8 cellular contexts compared by ENCODE assay signal in genomic region chr5:140632366-140633080, GRCh38.
DNase-seq lines count a peak whose midpoint lies in the region; ATAC-seq and TF ChIP-seq lines count a peak whose summit lies in the region.

No MANE protein-coding gene starts in this region.

- peak; percentile 40 for DNase-seq in GM13977 (ENCODE audit: low spot score)
- DNase-seq in RWPE2 (ENCODE audit: low spot score): no peak
- peak; percentile 48 for DNase-seq in amniotic epithelial cell (ENCODE audit: low read depth)
- peak in 26 of 51 donors; percentile 8 to 69 (median 40) for DNase-seq in hypothalamus (lab: John Stamatoyannopoulos, UW)
- DNase-seq in stimulated activated CD4-positive, alpha-beta T cell treated with anti-CD3 and anti-CD28 coated beads, Interleukin-12 subunit alpha, Interleukin-12 subunit beta, amount 100 ng/mL, for 24 hours (ENCODE audit: low read depth in 2 of 2): peak; percentile 28 to 43
- DNase-seq in NCI-H446 (lab: John Stamatoyannopoulos, UW): no peak
- no peak for DNase-seq in SW 1271 (lab: John Stamatoyannopoulos, UW)

- peak; percentile 44 for ATAC-seq in HG02763 (IDR thresholded peaks at IDR 0.05; ENCODE audit: unreplicated experiment)
- ATAC-seq in RWPE2 (ENCODE audit: low read depth): peak; percentile 6; the same call in 1 of the 3 replicates

- TF ChIP-seq CTCF in GM13977 (IDR thresholded peaks at IDR 0.05; ENCODE audit: extremely low read depth, insufficient read depth, missing control alignments) (no peak), RWPE2 (IDR thresholded peaks at IDR 0.05; ENCODE audit: poor library complexity, severe bottlenecking) (no peak)

- no peaks in the 10 kb centered on the region for H3K36me3 ChIP-seq in RWPE2 (ENCODE audit: low read depth)

- in situ Hi-C loops in GM13977 (cut with MboI; ENCODE audit: low pct_unique_long_range_greater_than_20kb, low sequenced_read_pairs, unreplicated experiment): loop anchor here (10.0 kb wide), 1 partner anchor 258 kb away; no protein-coding TSS in a partner anchor

- H3K9me3 ChIP-seq in RWPE2 (ENCODE audit: severe bottlenecking): peaks cover 12% of the 10 kb centered on the region

- H3K27me3 ChIP-seq in RWPE2 (ENCODE audit: insufficient read depth, poor library complexity, severe bottlenecking): no peaks in the 10 kb centered on the region

- H3K4me3 ChIP-seq in RWPE2 (ENCODE audit: severe bottlenecking): no peak overlapping the region

- no peak overlapping the region for H3K27ac ChIP-seq in RWPE2 (ENCODE audit: poor library complexity, severe bottlenecking)

- no peaks in the 10 kb centered on the region for H3K4me1 ChIP-seq in RWPE2 (ENCODE audit: insufficient read depth, poor library complexity, severe bottlenecking)

Comparison
In these comparisons a context has a peak if more than half of its experiments do, and no peak if none do; other contexts are left out.
1. DNase-seq: peak in GM13977 (single experiment), amniotic epithelial cell (single experiment), hypothalamus (26 of 51) and stimulated activated CD4-positive, alpha-beta T cell treated with anti-CD3 and anti-CD28 coated beads, Interleukin-12 subunit alpha, Interleukin-12 subunit beta, amount 100 ng/mL, for 24 hours (2 of 2); none in RWPE2 (single experiment), NCI-H446 (0 of 2) and SW 1271 (0 of 2).